Comparison of ENCODE assay signal across 24 cellular contexts in genomic region chr1:87089823-87090222, GRCh38.
"Had no signal": no experiment of that assay in that cellular context is flagged by ENCODE, and none has a peak within 500 bp of the region (broad histone marks: within the 10 kb centered on the region; RNA-seq: fewer than 3 reads in every experiment).

No MANE protein-coding gene starts in this region.

- DNase-seq: activated CD4-positive, alpha-beta memory T cell treated with anti-CD3 and anti-CD28 coated beads for 36 hours; activated CD4-positive, alpha-beta T cell treated with anti-CD3 and anti-CD28 coated beads, Interleukin-2, amount 10 ng/mL, durations not matched to agents 7 days and 5 days; activated CD4-positive, CD25-positive, alpha-beta regulatory T cell; activated CD8-positive, alpha-beta memory T cell treated with anti-CD3 and anti-CD28 coated beads for 24 hours; activated gamma-delta T cell treated with Interleukin-2 at 50 U/mL for 16 hours; activated naive CD4-positive, alpha-beta T cell treated with anti-CD3 and anti-CD28 coated beads, Interleukin-2, amount 10 ng/mL, durations not matched to agents 7 days and 5 days; activated naive CD8-positive, alpha-beta T cell treated with anti-CD3 and anti-CD28 coated beads for 36 hours; activated T-cell treated with anti-CD3 and anti-CD28 coated beads, Interleukin-2, amount 50 U/mL, for 48 hours; brain microvascular endothelial cell; MG63; NCI-H1105; NCI-H1436; NCI-H1694 treated with DMSO at 0.1 percent for 48 hours; NCI-H2029 treated with DMSO at 0.1 percent for 48 hours; NCI-H345; NCI-H510A; NCI-H526 treated with DMSO at 0.1 percent for 48 hours; NCI-H82; SHP77 treated with DMSO at 0.1 percent for 48 hours; T-helper 17 cell; T-helper 9 cell had no signal

- H3K27me3 ChIP-seq: brain microvascular endothelial cell, cardiac muscle cell, MG63 had no signal

- H3K9me3 ChIP-seq: MG63 had no signal

- ATAC-seq: PC-3, T-helper 17 cell had no signal

- H3K27ac ChIP-seq: brain microvascular endothelial cell, cardiac muscle cell had no signal

- H3K4me3 ChIP-seq: cardiac muscle cell, MG63 had no signal

- FAIRE-seq: RCC 7860 had no signal

- H3K36me3 ChIP-seq: brain microvascular endothelial cell, cardiac muscle cell, MG63 had no signal
